ENCODE assay signal across 1 cellular context in genomic region chr7:30761214-30762156, GRCh38.
TF ChIP-seq lines count a peak whose summit lies in the region.

No MANE protein-coding gene starts in this region.

TF ChIP-seq in K562, 482 proteins besides CTCF, POLR2A, EP300 and RAD21 (continued from another document and continues in another):
- TF ChIP-seq CHD7 (IDR thresholded peaks at IDR 0.05; ENCODE audit: low read depth, low read length): no peak
- peak; percentile 87 for TF ChIP-seq SMAD1 (IDR thresholded peaks at IDR 0.05; ENCODE audit: low read depth, low read length, partially characterized antibody)
- no peak for TF ChIP-seq ID3 (CRISPR knock-in tag; IDR thresholded peaks at IDR 0.05)
- TF ChIP-seq ID3 (tag; IDR thresholded peaks at IDR 0.05): peak; percentile 82
- no peak for TF ChIP-seq CEBPZ (IDR thresholded peaks at IDR 0.05; ENCODE audit: borderline replicate concordance, low read depth, low read length)
- TF ChIP-seq CXXC5 (CRISPR knock-in tag; IDR thresholded peaks at IDR 0.05): peak; percentile 88
- 0 out of 2 replicates have a peak, but pooled peaks have one; percentile 9 for TF ChIP-seq MECOM (CRISPR knock-in tag; IDR thresholded peaks at IDR 0.05)
- TF ChIP-seq POLR2G (IDR thresholded peaks at IDR 0.05; ENCODE audit: low read depth, low read length): no peak
- peak; percentile 86 for TF ChIP-seq ESRRA (IDR thresholded peaks at IDR 0.05; ENCODE audit: borderline replicate concordance, low read depth)
- TF ChIP-seq MTA2 (IDR thresholded peaks at IDR 0.05; ENCODE audit: low read depth): peak; percentile 97
- no peak for TF ChIP-seq TCF7 (IDR thresholded peaks at IDR 0.05; ENCODE audit: borderline replicate concordance)
- TF ChIP-seq USF2 (CRISPR knock-in tag; IDR thresholded peaks at IDR 0.05): no peak
- TF ChIP-seq CHD2 (IDR thresholded peaks at IDR 0.05; ENCODE audit: low read depth, low read length): 0 out of 2 replicates have a peak, but pooled peaks have one; percentile 11
- TF ChIP-seq RERE (CRISPR knock-in tag; IDR thresholded peaks at IDR 0.05; ENCODE audit: borderline replicate concordance): no peak
- TF ChIP-seq RAD51 (IDR thresholded peaks at IDR 0.05; ENCODE audit: borderline replicate concordance, low read depth): peak; percentile 27; the same call in 1 of the 2 replicates
- no peak for TF ChIP-seq NR4A1 (CRISPR knock-in tag; IDR thresholded peaks at IDR 0.05)
- peak; percentile 82 for TF ChIP-seq NR4A1 (tag; IDR thresholded peaks at IDR 0.05)
- TF ChIP-seq EHMT2 (IDR thresholded peaks at IDR 0.05): peak; percentile 60
- TF ChIP-seq ZNF347 (CRISPR knock-in tag; IDR thresholded peaks at IDR 0.05; ENCODE audit: low read depth): no peak
- TF ChIP-seq NCOA1 (IDR thresholded peaks at IDR 0.05; ENCODE audit: low read depth): peak; percentile 96
- peak; percentile 95 for TF ChIP-seq RNF2 (IDR thresholded peaks at IDR 0.05)
- TF ChIP-seq HINFP (tag; conservative IDR thresholded peaks at IDR 0.05; ENCODE audit: low read depth): no peak
- TF ChIP-seq MAFG (tag; conservative IDR thresholded peaks at IDR 0.05): 0 out of 2 replicates have a peak, but pooled peaks have one; percentile 9
- TF ChIP-seq ZBTB2 (IDR thresholded peaks at IDR 0.05): peak; percentile 89
- no peak for TF ChIP-seq TGIF2 (CRISPR knock-in tag; IDR thresholded peaks at IDR 0.05)
- TF ChIP-seq FOXP4 (CRISPR knock-in tag; IDR thresholded peaks at IDR 0.05; ENCODE audit: borderline replicate concordance): peak; percentile 45; the same call in 1 of the 2 replicates
